Comparison of ENCODE assay signal across 22 cellular contexts in genomic region chr11:120839846-120840402, GRCh38.
DNase-seq lines count a peak whose midpoint lies in the region; ATAC-seq and TF ChIP-seq lines count a peak whose summit lies in the region.
"Had no signal": no experiment of that assay in that cellular context is flagged by ENCODE, and none has a peak within 500 bp of the region (broad histone marks: within the 10 kb centered on the region; RNA-seq: fewer than 3 reads in every experiment).

No MANE protein-coding gene starts in this region.

- H3K4me3 ChIP-seq in foreskin fibroblast (ENCODE audit: low read depth in 1 of 2, low read length in 2 of 2): no peak overlapping the region
- H3K4me3 ChIP-seq: A549, lung, pancreas had no signal

- H3K9me3 Mint-ChIP-seq in natural killer cell treated with Interleukin-12 subunit alpha and Interleukin-12 subunit beta and Interleukin-15 and Interleukin-18, amount 100 ng/mL, for 72 hours: no peaks in the 10 kb centered on the region
- H3K9me3 Mint-ChIP-seq in natural killer cell (no peaks in the 10 kb centered on the region), endothelial cell (ENCODE audit: unreplicated experiment) (no peaks in the 10 kb centered on the region)
- H3K9me3 Mint-ChIP-seq: activated CD4-positive, alpha-beta memory T cell treated with anti-CD3 and anti-CD28 coated beads, Interleukin-2, amount 10 ng/mL, durations not matched to agents 7 days and 5 days; activated naive CD4-positive, alpha-beta T cell treated with anti-CD3 and anti-CD28 coated beads, Interleukin-2, amount 50 U/mL, for 72 hours; activated T-cell treated with anti-CD3 and anti-CD28 coated beads, Interleukin-2, amount 50 U/mL, for 24 hours; stimulated activated naive CD8-positive, alpha-beta T cell treated with anti-CD3 and anti-CD28 coated beads, Interleukin-15, Interleukin-2, amounts not matched to agents 100 ng/mL and 50 ng/mL, for 24 hours; T-helper 1 cell treated with Interleukin-12 subunit alpha and Interleukin-12 subunit beta and Interleukin-4 antibody, amounts not matched to agents 30 μg/mL and 1 μg/mL, for 36 hours; type B pancreatic cell had no signal

- intact Hi-C loops in natural killer cell (cut with micrococcal nuclease): no loop called here

- H3K27ac Mint-ChIP-seq in natural killer cell treated with Interleukin-12 subunit alpha and Interleukin-12 subunit beta and Interleukin-15 and Interleukin-18, amount 100 ng/mL, for 72 hours: peak overlapping the region; percentile 29 to 59
- H3K27ac Mint-ChIP-seq in natural killer cell: peak overlapping the region in 1 of 2 donors; percentile 77
- no peak overlapping the region for H3K27ac Mint-ChIP-seq in endothelial cell (ENCODE audit: unreplicated experiment)
- H3K27ac Mint-ChIP-seq: activated CD4-positive, alpha-beta memory T cell treated with anti-CD3 and anti-CD28 coated beads, Interleukin-2, amount 10 ng/mL, durations not matched to agents 7 days and 5 days; activated T-cell treated with anti-CD3 and anti-CD28 coated beads, Interleukin-2, amount 50 U/mL, for 24 hours; stimulated activated naive CD8-positive, alpha-beta T cell treated with anti-CD3 and anti-CD28 coated beads, Interleukin-15, Interleukin-2, amounts not matched to agents 100 ng/mL and 50 ng/mL, for 24 hours; T-helper 1 cell treated with Interleukin-12 subunit alpha and Interleukin-12 subunit beta and Interleukin-4 antibody, amounts not matched to agents 30 μg/mL and 1 μg/mL, for 36 hours; type B pancreatic cell had no signal

- peak; percentile 53 to 71 for ATAC-seq in natural killer cell treated with Interleukin-12 subunit alpha and Interleukin-12 subunit beta and Interleukin-15 and Interleukin-18, amount 100 ng/mL, for 72 hours
- ATAC-seq in natural killer cell (no peak), HG03442 (IDR thresholded peaks at IDR 0.05; ENCODE audit: unreplicated experiment) (no peak)
- ATAC-seq: A549; activated naive CD4-positive, alpha-beta T cell treated with anti-CD3 and anti-CD28 coated beads, Interleukin-2, amount 50 U/mL, for 72 hours; pancreas had no signal

- H3K4me3 Mint-ChIP-seq in natural killer cell treated with Interleukin-12 subunit alpha and Interleukin-12 subunit beta and Interleukin-15 and Interleukin-18, amount 100 ng/mL, for 72 hours: peak overlapping the region; percentile 49
- H3K4me3 Mint-ChIP-seq in natural killer cell (no peak overlapping the region), endothelial cell (ENCODE audit: unreplicated experiment) (peak overlapping the region; percentile 1)
- H3K4me3 Mint-ChIP-seq: activated CD4-positive, alpha-beta memory T cell treated with anti-CD3 and anti-CD28 coated beads, Interleukin-2, amount 10 ng/mL, durations not matched to agents 7 days and 5 days; activated T-cell treated with anti-CD3 and anti-CD28 coated beads, Interleukin-2, amount 50 U/mL, for 24 hours; stimulated activated naive CD8-positive, alpha-beta T cell treated with anti-CD3 and anti-CD28 coated beads, Interleukin-15, Interleukin-2, amounts not matched to agents 100 ng/mL and 50 ng/mL, for 24 hours; T-helper 1 cell treated with Interleukin-12 subunit alpha and Interleukin-12 subunit beta and Interleukin-4 antibody, amounts not matched to agents 30 μg/mL and 1 μg/mL, for 36 hours; type B pancreatic cell had no signal

- peaks cover 0 to 3% of the 10 kb centered on the region in 2 donors for H3K27me3 Mint-ChIP-seq in natural killer cell treated with Interleukin-12 subunit alpha and Interleukin-12 subunit beta and Interleukin-15 and Interleukin-18, amount 100 ng/mL, for 72 hours
- peaks cover 0 to 3% of the 10 kb centered on the region in 2 donors for H3K27me3 Mint-ChIP-seq in natural killer cell (ENCODE audit: low read depth in 2 of 2)
- H3K27me3 Mint-ChIP-seq in endothelial cell (ENCODE audit: unreplicated experiment): peaks cover 3% of the 10 kb centered on the region

- no peaks in the 10 kb centered on the region for H3K36me3 Mint-ChIP-seq in natural killer cell treated with Interleukin-12 subunit alpha and Interleukin-12 subunit beta and Interleukin-15 and Interleukin-18, amount 100 ng/mL, for 72 hours
- H3K36me3 Mint-ChIP-seq in natural killer cell: no peaks in the 10 kb centered on the region
- H3K36me3 Mint-ChIP-seq in endothelial cell (ENCODE audit: low read depth, unreplicated experiment): no peaks in the 10 kb centered on the region
- H3K36me3 Mint-ChIP-seq: activated naive CD4-positive, alpha-beta T cell treated with anti-CD3 and anti-CD28 coated beads, Interleukin-2, amount 50 U/mL, for 72 hours; type B pancreatic cell had no signal

- H3K4me1 Mint-ChIP-seq in natural killer cell treated with Interleukin-12 subunit alpha and Interleukin-12 subunit beta and Interleukin-15 and Interleukin-18, amount 100 ng/mL, for 72 hours (ENCODE audit: low read depth in 2 of 2): peaks cover 26 to 30% of the 10 kb centered on the region in 2 donors
- H3K4me1 Mint-ChIP-seq in natural killer cell (peaks cover 10 to 43% of the 10 kb centered on the region in 2 donors), endothelial cell (ENCODE audit: unreplicated experiment) (peaks cover 13% of the 10 kb centered on the region)

- no peak for DNase-seq in natural killer cell treated with Interleukin-12 subunit alpha and Interleukin-12 subunit beta and Interleukin-15 and Interleukin-18, amount 100 ng/mL, for 72 hours (ENCODE audit: low spot score)
- DNase-seq in natural killer cell: no peak
- peak; percentile 68 for DNase-seq in MV-4-11 (lab: John Stamatoyannopoulos, UW)
- DNase-seq in endothelial cell (ENCODE audit: low spot score): no peak
- no peak for DNase-seq in activated gamma-delta T cell (lab: John Stamatoyannopoulos, UW)
- no peak for DNase-seq in foreskin fibroblast
- no peak for DNase-seq in OCI-M2 (lab: John Stamatoyannopoulos, UW; ENCODE audit: unreplicated experiment)
- DNase-seq: activated CD4-positive, alpha-beta memory T cell treated with anti-CD3 and anti-CD28 coated beads, Interleukin-2, amount 10 ng/mL, durations not matched to agents 7 days and 5 days; activated T-cell treated with anti-CD3 and anti-CD28 coated beads, Interleukin-2, amount 50 U/mL, for 24 hours; effector memory CD4-positive, alpha-beta T cell; H7; NCI-H2081; NCI-H446; pancreas; Right ventricle myocardium superior had no signal

- no peak for TF ChIP-seq CTCF in natural killer cell (IDR thresholded peaks at IDR 0.05)
- TF ChIP-seq CTCF in endothelial cell (IDR thresholded peaks at IDR 0.05; ENCODE audit: unreplicated experiment): no peak
- TF ChIP-seq CTCF in foreskin fibroblast (IDR thresholded peaks at IDR 0.05; ENCODE audit: low read depth, low read length): no peak

Comparison
In these comparisons a context has a peak if more than half of its experiments do, and no peak if none do; other contexts are left out.
1. ATAC-seq: peak in natural killer cell treated with Interleukin-12 subunit alpha and Interleukin-12 subunit beta and Interleukin-15 and Interleukin-18, amount 100 ng/mL, for 72 hours (2 of 2); none in natural killer cell (0 of 3) and HG03442 (single experiment).